15 cellular contexts compared by ENCODE assay signal in genomic region chr10:70679498-70679897, GRCh38. TPM values are rescaled to one million over a fixed set of nuclear protein-coding genes. Genes with fewer than 3 reads are reported as not detected.
DNase-seq lines count a peak whose midpoint lies in the region; ATAC-seq and TF ChIP-seq lines count a peak whose summit lies in the region.
"Had no signal": no experiment of that assay in that cellular context is flagged by ENCODE, and none has a peak within 500 bp of the region (broad histone marks: within the 10 kb centered on the region; RNA-seq: fewer than 3 reads in every experiment).

No MANE protein-coding gene starts in this region.

- H3K9me3 ChIP-seq in MG63 = no peaks in the 10 kb centered on the region
- no peaks in the 10 kb centered on the region for H3K9me3 ChIP-seq in right atrium auricular region
- H3K9me3 ChIP-seq in ovary = no peaks in the 10 kb centered on the region
- H3K9me3 ChIP-seq: neutrophil, tibial nerve had no signal

- peak overlapping the region in 1 of 5 experiments; percentile 22 for H3K4me3 Mint-ChIP-seq in brain
- no peak overlapping the region for H3K4me3 Mint-ChIP-seq in activated CD4-positive, alpha-beta T cell treated with anti-CD3 and anti-CD28 coated beads for 36 hours

- 81 to 86% (median 85%) methylated on average over 10 of the region's 10 CpGs for WGBS in ovary, 3 donors

- peak overlapping the region; percentile 43 to 85 (median 69) for H3K27ac Mint-ChIP-seq in brain
- H3K27ac Mint-ChIP-seq in activated CD4-positive, alpha-beta T cell treated with anti-CD3 and anti-CD28 coated beads for 36 hours = no peak overlapping the region

- DNase-seq in AG09309 (ENCODE audit: low read depth) = peak; percentile 67
- peak; percentile 87 for DNase-seq in MG63
- peak; percentile 69 for DNase-seq in right atrium auricular region (ENCODE audit: low spot score)
- no peak for DNase-seq in ovary
- DNase-seq in DMS153 (lab: John Stamatoyannopoulos, UW) = no peak
- DNase-seq in activated CD4-positive, alpha-beta T cell treated with anti-CD3 and anti-CD28 coated beads for 36 hours = no peak
- DNase-seq: activated T-cell treated with anti-CD3 and anti-CD28 coated beads, Interleukin-2, amount 50 U/mL, for 48 hours; aorta; effector memory CD4-positive, alpha-beta T cell; NCI-H2029 treated with DMSO at 0.1 percent for 48 hours had no signal

- no peak overlapping the region for H3K4me3 ChIP-seq in AG09309 (ENCODE audit: control insufficient read depth, low read depth, low read length)
- no peak overlapping the region for H3K4me3 ChIP-seq in MG63
- H3K4me3 ChIP-seq in right atrium auricular region = no peak overlapping the region
- no peak overlapping the region for H3K4me3 ChIP-seq in ovary
- H3K4me3 ChIP-seq: lung, tibial nerve had no signal

- H3K27me3 ChIP-seq in MG63 (no peaks in the 10 kb centered on the region), right atrium auricular region (no peaks in the 10 kb centered on the region), ovary (no peaks in the 10 kb centered on the region)
- H3K27me3 ChIP-seq: tibial nerve had no signal

- intact Hi-C loops in ovary (cut with DNase I) = no loop called here
- intact Hi-C loops in activated CD4-positive, alpha-beta T cell treated with anti-CD3 and anti-CD28 coated beads for 36 hours (cut with DNase I, micrococcal nuclease) = no loop called here

- CTCF ChIA-PET in activated CD4-positive, alpha-beta T cell treated with anti-CD3 and anti-CD28 coated beads for 36 hours (lab: Charles Lee) = no interaction called here

- peaks cover 0 to 4% (median 0%) of the 10 kb centered on the region in 5 experiments for H3K9me3 Mint-ChIP-seq in brain
- H3K9me3 Mint-ChIP-seq in activated CD4-positive, alpha-beta T cell treated with anti-CD3 and anti-CD28 coated beads for 36 hours (ENCODE audit: low read depth) = no peaks in the 10 kb centered on the region

- POLR2A ChIA-PET in activated CD4-positive, alpha-beta T cell treated with anti-CD3 and anti-CD28 coated beads for 36 hours (lab: Charles Lee) = no interaction called here

- no peak for ATAC-seq in activated CD4-positive, alpha-beta T cell treated with anti-CD3 and anti-CD28 coated beads for 36 hours
- no peak for ATAC-seq in GM21367 (IDR thresholded peaks at IDR 0.05; ENCODE audit: unreplicated experiment)

- no peaks in the 10 kb centered on the region for H3K36me3 Mint-ChIP-seq in brain
- H3K36me3 Mint-ChIP-seq in activated CD4-positive, alpha-beta T cell treated with anti-CD3 and anti-CD28 coated beads for 36 hours (ENCODE audit: low read depth) = no peaks in the 10 kb centered on the region

- no peak overlapping the region for H3K27ac ChIP-seq in right atrium auricular region
- no peak overlapping the region for H3K27ac ChIP-seq in ovary
- H3K27ac ChIP-seq: neutrophil, tibial nerve had no signal

- TF ChIP-seq EP300 in ovary (IDR thresholded peaks at IDR 0.05) = no peak

- H3K4me1 ChIP-seq in right atrium auricular region (peaks cover 0 to 9% of the 10 kb centered on the region in 2 donors), ovary (ENCODE audit: insufficient read depth) (peaks cover 2% of the 10 kb centered on the region)

- peaks cover 68% of the 10 kb centered on the region for H3K4me1 Mint-ChIP-seq in brain
- peaks cover 6% of the 10 kb centered on the region for H3K4me1 Mint-ChIP-seq in activated CD4-positive, alpha-beta T cell treated with anti-CD3 and anti-CD28 coated beads for 36 hours

- TF ChIP-seq POLR2A in ovary (IDR thresholded peaks at IDR 0.05) = no peak

- H3K36me3 ChIP-seq in MG63 (peaks cover 6% of the 10 kb centered on the region), right atrium auricular region (no peaks in the 10 kb centered on the region), ovary (no peaks in the 10 kb centered on the region)
- H3K36me3 ChIP-seq: neutrophil, tibial nerve had no signal

- no peak for TF ChIP-seq CTCF in AG09309 (IDR thresholded peaks at IDR 0.05; ENCODE audit: control insufficient read depth, insufficient read depth, low read depth, low read length, missing control alignments)
- no peak for TF ChIP-seq CTCF in brain (conservative IDR thresholded peaks at IDR 0.05)
- no peak for TF ChIP-seq CTCF in right atrium auricular region (IDR thresholded peaks at IDR 0.05)
- no peak for TF ChIP-seq CTCF in ovary (IDR thresholded peaks at IDR 0.05)

- H3K27me3 Mint-ChIP-seq in brain = peaks cover 17% of the 10 kb centered on the region
- H3K27me3 Mint-ChIP-seq in activated CD4-positive, alpha-beta T cell treated with anti-CD3 and anti-CD28 coated beads for 36 hours = peaks cover 7% of the 10 kb centered on the region

RNA-seq across cellular contexts. Expression of gene ADAMTS14, which starts 7.2 kb away (rescaled TPM):
- 1.6 and 2.7 TPM in 2 replicates for total RNA-seq in MG63 (2014; rRNA removed; shearing (Covaris generic); ENCODE audit: low replicate concordance)
- 1.7 TPM for polyA plus RNA-seq in brain (ENCODE audit: insufficient read depth, low read depth, low replicate concordance)
- total RNA-seq in right atrium auricular region = not detected
- total RNA-seq in ovary = under 1 TPM in 4 of 7 donors, not detected in 3; 0.07 to 0.17 (median 0.10) TPM
- under 1 TPM; 0.41 to 0.75 TPM for polyA plus RNA-seq in ovary
- not detected for total RNA-seq in activated CD4-positive, alpha-beta T cell treated with anti-CD3 and anti-CD28 coated beads for 36 hours

Comparison
In these comparisons a context has a peak if more than half of its experiments do, and no peak if none do; other contexts are left out.
1. DNase-seq: peak in AG09309 (single experiment), MG63 (single experiment) and right atrium auricular region (single experiment); none in ovary (0 of 5), DMS153 (single experiment) and activated CD4-positive, alpha-beta T cell treated with anti-CD3 and anti-CD28 coated beads for 36 hours (single experiment).